ENCODE assay signal across 8 cellular contexts in genomic region chr7:5699951-5700384, GRCh38.
DNase-seq lines count a peak whose midpoint lies in the region; ATAC-seq, FAIRE-seq and TF ChIP-seq lines count a peak whose summit lies in the region.

No MANE protein-coding gene starts in this region.

- peaks cover 3% of the 10 kb centered on the region for H3K27me3 Mint-ChIP-seq in brain

- peaks cover 22 to 49% (median 44%) of the 10 kb centered on the region in 3 donors for H3K4me1 ChIP-seq in pancreas

- H3K27me3 ChIP-seq in pancreas, result no peaks in the 10 kb centered on the region

- WGBS in pancreas, 2 donors, result 33 to 45% methylated on average over 6 of the region's 6 CpGs

- no peaks in the 10 kb centered on the region for H3K36me3 ChIP-seq in pancreas

- no peak for FAIRE-seq in pancreas (lab: Jason Lieb, UNC)

- H3K9me3 ChIP-seq in pancreas, result no peaks in the 10 kb centered on the region

- peak overlapping the region in 2 of 4 donors; percentile 31 to 34 for H3K27ac ChIP-seq in pancreas

- H3K9me3 Mint-ChIP-seq in brain, result no peaks in the 10 kb centered on the region

- H3K4me1 Mint-ChIP-seq in brain, result peaks cover 100% of the 10 kb centered on the region

- DNase-seq in T follicular helper cell (ENCODE audit: low read depth), result peak; percentile 72
- DNase-seq in pancreas, result no peak
- no peak for DNase-seq in NK-92 treated with Interleukin-12 subunit alpha and Interleukin-12 subunit beta, amount 100 ng/mL, for 24 hours (lab: John Stamatoyannopoulos, UW)
- no peak for DNase-seq in NCI-H748 treated with DMSO at 0.1 percent for 48 hours (lab: John Stamatoyannopoulos, UW)
- no peak for DNase-seq in NCI-H748 (lab: John Stamatoyannopoulos, UW; ENCODE audit: unreplicated experiment)

- intact Hi-C loops in pancreas (cut with DNase I), result loop anchor here in 2 of 3 donors (10.0 kb wide), 1 partner anchor 205 kb away; no protein-coding TSS in a partner anchor

- ATAC-seq in GM18511 (IDR thresholded peaks at IDR 0.05; ENCODE audit: unreplicated experiment), result peak; percentile 63
- peak; percentile 60 for ATAC-seq in HG02763 (IDR thresholded peaks at IDR 0.05; ENCODE audit: unreplicated experiment)
- ATAC-seq in pancreas, result peak in 3 of 4 donors; percentile 28 to 42 (median 29)

- H3K4me3 Mint-ChIP-seq in brain, result peak overlapping the region in 4 of 5 experiments; percentile 0 to 55 (median 40)

- TF ChIP-seq CTCF in brain (conservative IDR thresholded peaks at IDR 0.05) (no peak), pancreas (IDR thresholded peaks at IDR 0.05) (no peak)

- peak overlapping the region; percentile 50 to 96 (median 83) for H3K27ac Mint-ChIP-seq in brain

- no peak overlapping the region for H3K4me3 ChIP-seq in pancreas

- H3K36me3 Mint-ChIP-seq in brain, result peaks cover 18% of the 10 kb centered on the region
